ENCODE assay signal across 7 cellular contexts in genomic region chr1:78003882-78004718, GRCh38. TPM values are rescaled to one million over a fixed set of nuclear protein-coding genes. Genes with fewer than 3 reads are reported as not detected.
A peak's percentile ranks its signal among the peaks of the same experiment; 100 is the strongest.
DNase-seq lines count a peak whose midpoint lies in the region; ATAC-seq and TF ChIP-seq lines count a peak whose summit lies in the region.

No MANE protein-coding gene starts in this region.

- H3K36me3 ChIP-seq in WERI-Rb-1 (no peaks in the 10 kb centered on the region), left lung (no peaks in the 10 kb centered on the region)

- ATAC-seq in GM18508 (IDR thresholded peaks at IDR 0.05; ENCODE audit: insufficient read depth, unreplicated experiment) (peak; percentile 29), HG02642 (IDR thresholded peaks at IDR 0.05; ENCODE audit: poor library complexity, unreplicated experiment) (peak; percentile 51), left lung (peak; percentile 76)

- H3K4me1 ChIP-seq in left lung, result peaks cover 5 to 35% of the 10 kb centered on the region in 2 donors

- peak; percentile 87 for DNase-seq in MV-4-11 (lab: John Stamatoyannopoulos, UW)
- DNase-seq in WERI-Rb-1, result peak; percentile 51
- no peak for DNase-seq in coronary artery (ENCODE audit: low spot score)
- peak in 1 of 2 donors; percentile 47 for DNase-seq in left lung
- DNase-seq in stimulated activated CD4-positive, alpha-beta T cell treated with anti-CD3 and anti-CD28 coated beads, TNF-alpha, amount 100 ng/mL, for 24 hours (ENCODE audit: low read depth in 3 of 3), result peak in 2 of 3 experiments; percentile 31 to 34

- no peak for TF ChIP-seq CTCF in WERI-Rb-1 (IDR thresholded peaks at IDR 0.05; ENCODE audit: low read depth, low read length)
- no peak for TF ChIP-seq CTCF in coronary artery (IDR thresholded peaks at IDR 0.05)
- TF ChIP-seq CTCF in left lung (IDR thresholded peaks at IDR 0.05), result no peak

- H3K27me3 ChIP-seq in WERI-Rb-1 (ENCODE audit: insufficient read depth, low read depth, severe bottlenecking) (no peaks in the 10 kb centered on the region), left lung (no peaks in the 10 kb centered on the region)

- H3K4me3 ChIP-seq in WERI-Rb-1 (ENCODE audit: low read depth, low read length), result peak overlapping the region; percentile 56
- peak overlapping the region; percentile 74 for H3K4me3 ChIP-seq in coronary artery
- H3K4me3 ChIP-seq in left lung, result peak overlapping the region; percentile 41 to 56

- no peaks in the 10 kb centered on the region for H3K9me3 ChIP-seq in WERI-Rb-1 (ENCODE audit: severe bottlenecking)
- H3K9me3 ChIP-seq in left lung, result no peaks in the 10 kb centered on the region

- intact Hi-C loops in left lung (cut with DNase I), result no loop called here

- H3K27ac ChIP-seq in WERI-Rb-1, result peak overlapping the region; percentile 90
- H3K27ac ChIP-seq in coronary artery, result peak overlapping the region; percentile 88 to 89
- peak overlapping the region; percentile 85 to 97 for H3K27ac ChIP-seq in left lung

RNA-seq across cellular contexts. Expression of gene DNAJB4, which starts 0.6 kb away (rescaled TPM):
- total RNA-seq in left lung, result 10 to 100 TPM; 29.8 to 45.6 TPM

RNA-seq across cellular contexts. Expression of gene FUBP1, which starts 25.2 kb away (rescaled TPM):
- total RNA-seq in left lung, result 10 to 100 TPM; 95.4 to 97.4 TPM

RNA-seq across cellular contexts. Expression of gene GIPC2, which starts 41.7 kb away (rescaled TPM):
- total RNA-seq in left lung, result 1 to 10 TPM; 1.2 to 2.2 TPM
